ENCODE assay signal across 7 cellular contexts in the genomic region with DNA sequence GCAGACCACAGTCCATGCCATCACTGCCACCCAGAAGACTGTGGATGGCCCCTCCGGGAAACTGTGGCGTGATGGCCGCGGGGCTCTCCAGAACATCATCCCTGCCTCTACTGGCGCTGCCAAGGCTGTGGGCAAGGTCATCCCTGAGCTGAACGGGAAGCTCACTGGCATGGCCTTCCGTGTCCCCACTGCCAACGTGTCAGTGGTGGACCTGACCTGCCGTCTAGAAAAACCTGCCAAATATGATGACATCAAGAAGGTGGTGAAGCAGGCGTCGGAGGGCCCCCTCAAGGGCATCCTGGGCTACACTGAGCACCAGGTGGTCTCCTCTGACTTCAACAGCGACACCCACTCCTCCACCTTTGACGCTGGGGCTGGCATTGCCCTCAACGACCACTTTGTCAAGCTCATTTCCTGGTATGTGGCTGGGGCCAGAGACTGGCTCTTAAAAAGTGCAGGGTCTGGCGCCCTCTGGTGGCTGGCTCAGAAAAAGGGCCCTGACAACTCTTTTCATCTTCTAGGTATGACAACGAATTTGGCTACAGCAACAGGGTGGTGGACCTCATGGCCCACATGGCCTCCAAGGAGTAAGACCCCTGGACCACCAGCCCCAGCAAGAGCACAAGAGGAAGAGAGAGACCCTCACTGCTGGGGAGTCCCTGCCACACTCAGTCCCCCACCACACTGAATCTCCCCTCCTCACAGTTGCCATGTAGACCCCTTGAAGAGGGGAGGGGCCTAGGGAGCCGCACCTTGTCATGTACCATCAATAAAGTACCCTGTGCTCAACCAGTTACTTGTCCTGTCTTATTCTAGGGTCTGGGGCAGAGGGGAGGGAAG. TPM values are rescaled to one million over a fixed set of nuclear protein-coding genes. Genes with fewer than 3 reads are reported as not detected.
DNase-seq lines count a peak whose midpoint lies in the region; ATAC-seq, FAIRE-seq and TF ChIP-seq lines count a peak whose summit lies in the region.
"Not testable (repeated sequence)": the region's sequence is repeated elsewhere in the genome, so short reads cannot be mapped to it uniquely, and the experiment has no call there.

No MANE protein-coding gene starts in this region.

- POLR2A ChIA-PET in HepG2 (lab: Yijun Ruan, JAX), result interaction anchor here (0.7 to 7.3 kb wide), 10 partner anchors 9 to 202 kb away, joined by 3 to 108 read pairs (median 4); partner anchors contain the start of genes IFFO1, LPAR5, MRPL51 and TAPBPL

- TF ChIP-seq CTCF in GM12873 (IDR thresholded peaks at IDR 0.05; ENCODE audit: insufficient read depth, low read depth, low read length, missing control alignments) (peak; percentile 82), HepG2 (CRISPR knock-in tag; IDR thresholded peaks at IDR 0.05) (peak; percentile 76)

- H3K9me3 ChIP-seq in SJCRH30 (replicated peaks); HepG2 (ENCODE audit: low read length): not testable (repeated sequence)

- not testable (repeated sequence) for TF ChIP-seq EP300 in HepG2 (IDR thresholded peaks at IDR 0.05; ENCODE audit: low read depth in 2 of 2, low read length in 2 of 2); HepG2 (CRISPR knock-in tag; IDR thresholded peaks at IDR 0.05; ENCODE audit: borderline replicate concordance)

- intact Hi-C loops in HepG2 (cut with micrococcal nuclease; ENCODE audit: unreplicated experiment), result loop anchor here (1.0 to 10.0 kb wide), 3 partner anchors 63 to 193 kb away; partner anchors contain the start of genes TNFRSF1A and VAMP1

- H3K79me2 ChIP-seq in HepG2 (ENCODE audit: insufficient read depth, low read length), result peaks cover 30% of the 10 kb centered on the region

- WGBS in HepG2 (ENCODE audit: low lambda C conversion rate), result 48% methylated on average over 11 of the region's 17 CpGs

- ATAC-seq in HepG2, result not testable (repeated sequence)

- H3K4me1 ChIP-seq in SJCRH30, result not testable (repeated sequence)
- H3K4me1 ChIP-seq in HepG2 (ENCODE audit: insufficient read depth, low read length), result peaks cover 49% of the 10 kb centered on the region

- not testable (repeated sequence) for H3K27ac ChIP-seq in SJCRH30
- peak overlapping the region; percentile 97 for H3K27ac ChIP-seq in HepG2 (ENCODE audit: extremely low read length, insufficient read depth, low read length)

- H3K36me3 ChIP-seq in SJCRH30 (peaks cover 47% of the 10 kb centered on the region), HepG2 (replicated peaks in 1 of 2; ENCODE audit: control insufficient read depth in 1 of 2, insufficient read depth in 2 of 2, low read length in 2 of 2) (peaks cover 0 to 34% of the 10 kb centered on the region in 2 experiments; a peak in 4 of 5 replicates)

- not testable (repeated sequence) for H3K27me3 ChIP-seq in SJCRH30; HepG2 (ENCODE audit: control insufficient read depth in 1 of 2, insufficient read depth in 2 of 2, low read length in 2 of 2)

- DNase-seq in NCI-H1417 (lab: John Stamatoyannopoulos, UW) (peak; percentile 63 to 86 (median 68)), SJCRH30 (peak; percentile 74 to 84), ecto neural progenitor cell (ENCODE audit: low spot score) (peak; percentile 86), HepG2 (ENCODE audit: low spot score) (peak; percentile 70)
- DNase-seq in activated T-cell treated with anti-CD3 and anti-CD28 coated beads, Interleukin-2, amount 50 U/mL, for 1 hour, result peak; percentile 86
- DNase-seq in stimulated activated CD4-positive, alpha-beta T cell treated with anti-CD3 and anti-CD28 coated beads, Interleukin-15, amount 100 ng/mL, for 1 hour (ENCODE audit: low read depth in 1 of 2, low spot score in 1 of 2), result peak; percentile 70 to 74

- H3K4me2 ChIP-seq in HepG2 (ENCODE audit: low read depth, low read length), result not testable (repeated sequence)

- CTCF ChIA-PET in HepG2 (lab: Yijun Ruan, JAX; ENCODE audit: low intra/inter-chr PET ratio, low total read pairs), result interaction anchor here (0.6 to 1.0 kb wide), 2 partner anchors 17 to 108 kb away, joined by 3 to 4 read pairs; no protein-coding TSS in a partner anchor

- TF ChIP-seq POLR2A in HepG2 (IDR thresholded peaks at IDR 0.05; ENCODE audit: insufficient read depth in 1 of 2, low read depth in 2 of 2, low read length in 2 of 2), result not testable (repeated sequence)

- not testable (repeated sequence) for H3K4me3 ChIP-seq in SJCRH30; HepG2 (replicated peaks in 1 of 3; ENCODE audit: insufficient read depth in 1 of 3, low read depth in 2 of 3, low read length in 3 of 3)

- FAIRE-seq in HepG2 (lab: Jason Lieb, UNC), result peak; percentile 8

- not testable (repeated sequence) for H3K9ac ChIP-seq in HepG2 (ENCODE audit: insufficient read depth, low read depth, low read length)

- in situ Hi-C loops in HepG2 (cut with HindIII; ENCODE audit: extremely low pct_ligation_motif_present, low pct_unique_long_range_greater_than_20kb), result loop anchor here (10.0 kb wide), 1 partner anchor 113 kb away; no protein-coding TSS in a partner anchor

- peak; percentile 44 for TF ChIP-seq RAD21 in HepG2 (CRISPR knock-in tag; IDR thresholded peaks at IDR 0.05)

- TSS peak; percentile 68 for BruUV-seq in HepG2 (replicated peaks; lab: Mats Ljungman, UMichigan)

- H4K20me1 ChIP-seq in HepG2 (ENCODE audit: insufficient read depth, low read length), result peaks cover 41% of the 10 kb centered on the region

- H2AFZ ChIP-seq in HepG2 (ENCODE audit: low read length), result not testable (repeated sequence)

RNA-seq across cellular contexts. Expression of gene GAPDH, which starts 3.5 kb away (rescaled TPM):
- total RNA-seq in SJCRH30 (2014; rRNA removed; shearing (Covaris generic)), result 4,776 and 4,843 TPM in 2 replicates
- 3,038 and 4,052 TPM in 2 replicates for total RNA-seq in HepG2 (2016; rRNA removed; fragmentation: Illumina TruSeq; extraction: Trizol)
- total RNA-seq in HepG2 (2016; cell fraction: cytosol; rRNA removed; fragmentation: Illumina TruSeq; extraction: Trizol; ENCODE audit: low read depth), result 4,250 and 4,349 TPM in 2 replicates
- 3,016 and 4,088 TPM in 2 replicates for total RNA-seq in HepG2 (2016; cell fraction: insoluble cytoplasmic fraction; rRNA removed; fragmentation: Illumina TruSeq; extraction: Trizol)
- total RNA-seq in HepG2 (2016; cell fraction: membrane; rRNA removed; fragmentation: Illumina TruSeq; extraction: Trizol), result 3,384 and 3,615 TPM in 2 replicates
- 1,080 and 1,144 TPM in 2 replicates for total RNA-seq in HepG2 (2016; cell fraction: nucleus; rRNA removed; fragmentation: Illumina TruSeq; extraction: Trizol)
- polyA plus RNA-seq in HepG2 (2011; rRNA removed), result 12,395 and 12,722 TPM in 2 replicates
- polyA plus RNA-seq in HepG2 (2011; cell fraction: cytosol; rRNA removed), result 13,143 and 20,886 TPM in 2 replicates
- 4,563 and 5,385 TPM in 2 replicates for polyA plus RNA-seq in HepG2 (2011; cell fraction: nucleus; rRNA removed)
- polyA plus RNA-seq in HepG2 (2012), result 4,491 and 5,608 TPM in 2 replicates
- 5,853 and 5,973 TPM in 2 replicates for polyA plus RNA-seq in HepG2 (2016; cell fraction: cytosol; fragmentation: Illumina TruSeq; extraction: Trizol; ENCODE audit: low read depth)
- polyA plus RNA-seq in HepG2 (2016; cell fraction: insoluble cytoplasmic fraction; fragmentation: Illumina TruSeq; extraction: Trizol; ENCODE audit: low read depth), result 5,263 and 5,331 TPM in 2 replicates
- polyA plus RNA-seq in HepG2 (2016; cell fraction: membrane; fragmentation: Illumina TruSeq; extraction: Trizol; ENCODE audit: low read depth), result 4,187 and 4,205 TPM in 2 replicates
- polyA plus RNA-seq in HepG2 (2016; cell fraction: nucleus; fragmentation: Illumina TruSeq; extraction: Trizol; ENCODE audit: insufficient read depth, low read depth), result 2,003 and 2,068 TPM in 2 replicates
- polyA minus RNA-seq in HepG2 (2011; rRNA and poly(A)+ RNA removed; ENCODE audit: low replicate concordance), result 14,131 and 14,841 TPM in 2 replicates
- polyA minus RNA-seq in HepG2 (2011; cell fraction: cytosol; rRNA and poly(A)+ RNA removed), result 5,645 and 5,680 TPM in 2 replicates
- polyA minus RNA-seq in HepG2 (2011; cell fraction: nucleus; rRNA and poly(A)+ RNA removed), result 1,044 and 1,523 TPM in 2 replicates

RNA-seq across cellular contexts. Expression of gene IFFO1, which starts 18.0 kb away (rescaled TPM):
- 10.3 and 13.8 TPM in 2 replicates for total RNA-seq in SJCRH30 (2014; rRNA removed; shearing (Covaris generic))
- 7.0 and 12.8 TPM in 2 replicates for total RNA-seq in HepG2 (2016; rRNA removed; fragmentation: Illumina TruSeq; extraction: Trizol)
- 2.3 and 2.6 TPM in 2 replicates for total RNA-seq in HepG2 (2016; cell fraction: cytosol; rRNA removed; fragmentation: Illumina TruSeq; extraction: Trizol; ENCODE audit: low read depth)
- total RNA-seq in HepG2 (2016; cell fraction: insoluble cytoplasmic fraction; rRNA removed; fragmentation: Illumina TruSeq; extraction: Trizol), result 6.1 and 12.5 TPM in 2 replicates
- total RNA-seq in HepG2 (2016; cell fraction: membrane; rRNA removed; fragmentation: Illumina TruSeq; extraction: Trizol), result 4.1 and 5.9 TPM in 2 replicates
- 13.7 and 16.1 TPM in 2 replicates for total RNA-seq in HepG2 (2016; cell fraction: nucleus; rRNA removed; fragmentation: Illumina TruSeq; extraction: Trizol)
- polyA plus RNA-seq in HepG2 (2011; rRNA removed), result 14.6 and 18.3 TPM in 2 replicates
- polyA plus RNA-seq in HepG2 (2011; cell fraction: cytosol; rRNA removed), result 7.8 and 9.6 TPM in 2 replicates
- polyA plus RNA-seq in HepG2 (2011; cell fraction: nucleus; rRNA removed), result 132 TPM in 2 replicates
- 8.0 and 11.7 TPM in 2 replicates for polyA plus RNA-seq in HepG2 (2012)
- polyA plus RNA-seq in HepG2 (2016; cell fraction: cytosol; fragmentation: Illumina TruSeq; extraction: Trizol; ENCODE audit: low read depth), result 1.9 TPM in 2 replicates
- polyA plus RNA-seq in HepG2 (2016; cell fraction: insoluble cytoplasmic fraction; fragmentation: Illumina TruSeq; extraction: Trizol; ENCODE audit: low read depth), result 6.6 and 8.2 TPM in 2 replicates
- polyA plus RNA-seq in HepG2 (2016; cell fraction: membrane; fragmentation: Illumina TruSeq; extraction: Trizol; ENCODE audit: low read depth), result 3.2 and 3.5 TPM in 2 replicates
- 54.2 and 55.8 TPM in 2 replicates for polyA plus RNA-seq in HepG2 (2016; cell fraction: nucleus; fragmentation: Illumina TruSeq; extraction: Trizol; ENCODE audit: insufficient read depth, low read depth)
- 0.61 and 11.8 TPM in 2 replicates for polyA minus RNA-seq in HepG2 (2011; rRNA and poly(A)+ RNA removed; ENCODE audit: low replicate concordance)
- 2.9 and 3.4 TPM in 2 replicates for polyA minus RNA-seq in HepG2 (2011; cell fraction: cytosol; rRNA and poly(A)+ RNA removed)
- polyA minus RNA-seq in HepG2 (2011; cell fraction: nucleus; rRNA and poly(A)+ RNA removed), result 12.5 and 14.4 TPM in 2 replicates

RNA-seq across cellular contexts. Expression of gene NOP2, which starts 30.3 kb away (rescaled TPM):
- 63.8 and 67.7 TPM in 2 replicates for total RNA-seq in SJCRH30 (2014; rRNA removed; shearing (Covaris generic))
- total RNA-seq in HepG2 (2016; rRNA removed; fragmentation: Illumina TruSeq; extraction: Trizol), result 50.0 and 56.7 TPM in 2 replicates
- total RNA-seq in HepG2 (2016; cell fraction: cytosol; rRNA removed; fragmentation: Illumina TruSeq; extraction: Trizol; ENCODE audit: low read depth), result 12.9 and 15.9 TPM in 2 replicates
- total RNA-seq in HepG2 (2016; cell fraction: insoluble cytoplasmic fraction; rRNA removed; fragmentation: Illumina TruSeq; extraction: Trizol), result 47.8 and 60.1 TPM in 2 replicates
- total RNA-seq in HepG2 (2016; cell fraction: membrane; rRNA removed; fragmentation: Illumina TruSeq; extraction: Trizol), result 14.5 and 16.3 TPM in 2 replicates
- 58.7 and 75.9 TPM in 2 replicates for total RNA-seq in HepG2 (2016; cell fraction: nucleus; rRNA removed; fragmentation: Illumina TruSeq; extraction: Trizol)
- polyA plus RNA-seq in HepG2 (2011; rRNA removed), result 47.3 and 52.9 TPM in 2 replicates
- polyA plus RNA-seq in HepG2 (2011; cell fraction: cytosol; rRNA removed), result 23.1 and 25.0 TPM in 2 replicates
- polyA plus RNA-seq in HepG2 (2011; cell fraction: nucleus; rRNA removed), result 189 and 191 TPM in 2 replicates
- 39.3 and 51.1 TPM in 2 replicates for polyA plus RNA-seq in HepG2 (2012)
- polyA plus RNA-seq in HepG2 (2016; cell fraction: cytosol; fragmentation: Illumina TruSeq; extraction: Trizol; ENCODE audit: low read depth), result 5.0 and 5.2 TPM in 2 replicates
- 58.8 and 61.3 TPM in 2 replicates for polyA plus RNA-seq in HepG2 (2016; cell fraction: insoluble cytoplasmic fraction; fragmentation: Illumina TruSeq; extraction: Trizol; ENCODE audit: low read depth)
- polyA plus RNA-seq in HepG2 (2016; cell fraction: membrane; fragmentation: Illumina TruSeq; extraction: Trizol; ENCODE audit: low read depth), result 8.6 and 9.0 TPM in 2 replicates
- polyA plus RNA-seq in HepG2 (2016; cell fraction: nucleus; fragmentation: Illumina TruSeq; extraction: Trizol; ENCODE audit: insufficient read depth, low read depth), result 230 and 250 TPM in 2 replicates
- polyA minus RNA-seq in HepG2 (2011; rRNA and poly(A)+ RNA removed; ENCODE audit: low replicate concordance), result 70.3 and 126 TPM in 2 replicates
- polyA minus RNA-seq in HepG2 (2011; cell fraction: cytosol; rRNA and poly(A)+ RNA removed), result 17.4 and 20.0 TPM in 2 replicates
- 63.5 and 67.9 TPM in 2 replicates for polyA minus RNA-seq in HepG2 (2011; cell fraction: nucleus; rRNA and poly(A)+ RNA removed)

RNA-seq across cellular contexts. Expression of gene NCAPD2, which starts 43.9 kb away (rescaled TPM):
- 215 and 218 TPM in 2 replicates for total RNA-seq in SJCRH30 (2014; rRNA removed; shearing (Covaris generic))
- 65.6 and 100 TPM in 2 replicates for total RNA-seq in HepG2 (2016; rRNA removed; fragmentation: Illumina TruSeq; extraction: Trizol)
- 7.2 and 7.6 TPM in 2 replicates for total RNA-seq in HepG2 (2016; cell fraction: cytosol; rRNA removed; fragmentation: Illumina TruSeq; extraction: Trizol; ENCODE audit: low read depth)
- total RNA-seq in HepG2 (2016; cell fraction: insoluble cytoplasmic fraction; rRNA removed; fragmentation: Illumina TruSeq; extraction: Trizol), result 68.5 and 86.5 TPM in 2 replicates
- total RNA-seq in HepG2 (2016; cell fraction: membrane; rRNA removed; fragmentation: Illumina TruSeq; extraction: Trizol), result 25.1 and 25.2 TPM in 2 replicates
- 57.8 and 60.8 TPM in 2 replicates for total RNA-seq in HepG2 (2016; cell fraction: nucleus; rRNA removed; fragmentation: Illumina TruSeq; extraction: Trizol)
- 42.8 and 51.1 TPM in 2 replicates for polyA plus RNA-seq in HepG2 (2011; rRNA removed)
- 32.2 and 41.0 TPM in 2 replicates for polyA plus RNA-seq in HepG2 (2011; cell fraction: cytosol; rRNA removed)
- 46.7 and 50.4 TPM in 2 replicates for polyA plus RNA-seq in HepG2 (2011; cell fraction: nucleus; rRNA removed)
- polyA plus RNA-seq in HepG2 (2012), result 31.0 and 53.6 TPM in 2 replicates
- polyA plus RNA-seq in HepG2 (2016; cell fraction: cytosol; fragmentation: Illumina TruSeq; extraction: Trizol; ENCODE audit: low read depth), result 3.4 and 4.5 TPM in 2 replicates
- polyA plus RNA-seq in HepG2 (2016; cell fraction: insoluble cytoplasmic fraction; fragmentation: Illumina TruSeq; extraction: Trizol; ENCODE audit: low read depth), result 56.7 and 71.7 TPM in 2 replicates
- 12.3 and 13.7 TPM in 2 replicates for polyA plus RNA-seq in HepG2 (2016; cell fraction: membrane; fragmentation: Illumina TruSeq; extraction: Trizol; ENCODE audit: low read depth)
- polyA plus RNA-seq in HepG2 (2016; cell fraction: nucleus; fragmentation: Illumina TruSeq; extraction: Trizol; ENCODE audit: insufficient read depth, low read depth), result 73.7 and 78.3 TPM in 2 replicates
- 92.8 and 252 TPM in 2 replicates for polyA minus RNA-seq in HepG2 (2011; rRNA and poly(A)+ RNA removed; ENCODE audit: low replicate concordance)
- polyA minus RNA-seq in HepG2 (2011; cell fraction: cytosol; rRNA and poly(A)+ RNA removed), result 51.6 and 71.6 TPM in 2 replicates
- 62.8 and 68.9 TPM in 2 replicates for polyA minus RNA-seq in HepG2 (2011; cell fraction: nucleus; rRNA and poly(A)+ RNA removed)

RNA-seq across cellular contexts. Expression of gene MRPL51, which starts 44.7 kb away (rescaled TPM):
- 200 and 208 TPM in 2 replicates for total RNA-seq in SJCRH30 (2014; rRNA removed; shearing (Covaris generic))
- 278 and 343 TPM in 2 replicates for total RNA-seq in HepG2 (2016; rRNA removed; fragmentation: Illumina TruSeq; extraction: Trizol)
- 189 and 218 TPM in 2 replicates for total RNA-seq in HepG2 (2016; cell fraction: cytosol; rRNA removed; fragmentation: Illumina TruSeq; extraction: Trizol; ENCODE audit: low read depth)
- total RNA-seq in HepG2 (2016; cell fraction: insoluble cytoplasmic fraction; rRNA removed; fragmentation: Illumina TruSeq; extraction: Trizol), result 286 and 361 TPM in 2 replicates
- total RNA-seq in HepG2 (2016; cell fraction: membrane; rRNA removed; fragmentation: Illumina TruSeq; extraction: Trizol), result 199 and 207 TPM in 2 replicates
- total RNA-seq in HepG2 (2016; cell fraction: nucleus; rRNA removed; fragmentation: Illumina TruSeq; extraction: Trizol), result 80.6 and 104 TPM in 2 replicates
- 52.5 and 64.8 TPM in 2 replicates for polyA plus RNA-seq in HepG2 (2011; rRNA removed)
- polyA plus RNA-seq in HepG2 (2011; cell fraction: cytosol; rRNA removed), result 82.5 and 89.0 TPM in 2 replicates
- 20.2 and 20.8 TPM in 2 replicates for polyA plus RNA-seq in HepG2 (2011; cell fraction: nucleus; rRNA removed)
- polyA plus RNA-seq in HepG2 (2012), result 128 and 181 TPM in 2 replicates
- 188 and 220 TPM in 2 replicates for polyA plus RNA-seq in HepG2 (2016; cell fraction: cytosol; fragmentation: Illumina TruSeq; extraction: Trizol; ENCODE audit: low read depth)
- polyA plus RNA-seq in HepG2 (2016; cell fraction: insoluble cytoplasmic fraction; fragmentation: Illumina TruSeq; extraction: Trizol; ENCODE audit: low read depth), result 342 and 349 TPM in 2 replicates
- 177 and 178 TPM in 2 replicates for polyA plus RNA-seq in HepG2 (2016; cell fraction: membrane; fragmentation: Illumina TruSeq; extraction: Trizol; ENCODE audit: low read depth)
- 114 and 136 TPM in 2 replicates for polyA plus RNA-seq in HepG2 (2016; cell fraction: nucleus; fragmentation: Illumina TruSeq; extraction: Trizol; ENCODE audit: insufficient read depth, low read depth)
- polyA minus RNA-seq in HepG2 (2011; rRNA and poly(A)+ RNA removed; ENCODE audit: low replicate concordance), result 25.3 and 67.0 TPM in 2 replicates
- polyA minus RNA-seq in HepG2 (2011; cell fraction: cytosol; rRNA and poly(A)+ RNA removed), result 12.4 and 18.6 TPM in 2 replicates
- polyA minus RNA-seq in HepG2 (2011; cell fraction: nucleus; rRNA and poly(A)+ RNA removed), result 10.1 and 13.3 TPM in 2 replicates
